Comparison of ENCODE assay signal across 11 cellular contexts in the genomic region with DNA sequence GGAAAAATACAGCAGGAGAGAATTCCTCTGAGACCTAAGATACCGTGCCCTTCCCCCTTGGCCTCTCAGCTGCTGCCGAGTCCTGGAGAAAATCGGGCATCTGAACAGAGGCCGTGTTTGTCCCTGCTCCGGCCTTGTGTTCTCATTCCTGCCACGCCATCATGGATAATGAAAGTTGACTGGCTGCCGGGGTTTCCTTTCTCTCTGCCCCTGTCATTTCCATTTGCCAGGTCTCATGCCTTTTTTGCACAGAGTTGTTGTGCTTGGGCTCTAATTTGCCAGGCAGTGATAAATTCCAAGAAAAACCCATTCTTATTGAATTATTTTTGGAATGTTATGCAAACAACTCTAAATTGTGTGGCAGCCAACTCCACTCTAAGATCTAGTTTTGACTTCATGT.
DNase-seq lines count a peak whose midpoint lies in the region; ATAC-seq, FAIRE-seq and TF ChIP-seq lines count a peak whose summit lies in the region.
"Had no signal": no experiment of that assay in that cellular context is flagged by ENCODE, and none has a peak within 500 bp of the region (broad histone marks: within the 10 kb centered on the region; RNA-seq: fewer than 3 reads in every experiment).

No MANE protein-coding gene starts in this region.

- H3K4me3 ChIP-seq in AG10803 (ENCODE audit: low read length) = no peak overlapping the region
- peak overlapping the region; percentile 38 for H3K4me3 ChIP-seq in adipocyte (ENCODE audit: low read length)
- no peak overlapping the region for H3K4me3 ChIP-seq in small intestine (ENCODE audit: low read depth in 1 of 2, low read length in 2 of 2)

- ATAC-seq in left ventricle myocardium superior (peak; percentile 46), HG03469 (IDR thresholded peaks at IDR 0.05; ENCODE audit: unreplicated experiment) (no peak), HG02938 (IDR thresholded peaks at IDR 0.05; ENCODE audit: unreplicated experiment) (no peak)
- ATAC-seq: naive thymus-derived CD4-positive, alpha-beta T cell had no signal

- 73 to 78% (median 75%) methylated on average over 7 of the region's 7 CpGs for WGBS in small intestine, 3 donors

- FAIRE-seq in small intestine (lab: Jason Lieb, UNC) = no peak

- H3K27me3 ChIP-seq in adipocyte (replicated peaks; ENCODE audit: control insufficient read depth, insufficient read depth, low read length) (no peaks in the 10 kb centered on the region), small intestine (ENCODE audit: control insufficient read depth in 2 of 2, insufficient read depth in 2 of 2, low read length in 2 of 2) (no peaks in the 10 kb centered on the region)

- H3K27ac ChIP-seq in small intestine (ENCODE audit: low read depth in 1 of 2, low read length in 1 of 2) = no peak overlapping the region

- no peaks in the 10 kb centered on the region for H3K9me3 ChIP-seq in adipocyte (ENCODE audit: control insufficient read depth, low read length)
- no peaks in the 10 kb centered on the region for H3K9me3 ChIP-seq in small intestine (ENCODE audit: control insufficient read depth, low read depth)

- H3K36me3 ChIP-seq in adipocyte (ENCODE audit: control insufficient read depth, insufficient read depth, low read length, severe bottlenecking) = no peaks in the 10 kb centered on the region
- H3K36me3 ChIP-seq in small intestine (ENCODE audit: control insufficient read depth in 2 of 2, insufficient read depth in 2 of 2, low read length in 2 of 2) = no peaks in the 10 kb centered on the region

- H3K9ac ChIP-seq in adipocyte (ENCODE audit: low read length) = peak overlapping the region; percentile 53

- TF ChIP-seq CTCF in AG10803 (conservative IDR thresholded peaks at IDR 0.05; ENCODE audit: low read length) = no peak

- DNase-seq in AG10803 (ENCODE audit: low read depth) (peak; percentile 78), adipocyte (ENCODE audit: low read depth) (peak; percentile 84), left ventricle myocardium superior (peak; percentile 44), putamen (ENCODE audit: low spot score) (peak; percentile 69), NCI-H146 (lab: John Stamatoyannopoulos, UW) (no peak), small intestine (no peak)
- DNase-seq: activated CD4-positive, alpha-beta T cell treated with anti-CD3 and anti-CD28 coated beads, Interleukin-2, amount 10 ng/mL, durations not matched to agents 24 days and 14 days; GOT3; naive thymus-derived CD4-positive, alpha-beta T cell had no signal

- intact Hi-C loops in left ventricle myocardium superior (cut with micrococcal nuclease) = no loop called here

- H3K4me1 ChIP-seq in adipocyte (ENCODE audit: control insufficient read depth, insufficient read depth, low read length) = peaks cover 39% of the 10 kb centered on the region
- peaks cover 0 to 4% of the 10 kb centered on the region in 2 donors for H3K4me1 ChIP-seq in small intestine (ENCODE audit: control insufficient read depth in 2 of 2, insufficient read depth in 1 of 2, low read depth in 1 of 2, low read length in 1 of 2)

Comparison
In these comparisons a context has a peak if more than half of its experiments do, and no peak if none do; other contexts are left out.
1. DNase-seq: peak in AG10803 (single experiment), adipocyte (single experiment), left ventricle myocardium superior (single experiment) and putamen (single experiment); none in NCI-H146 (single experiment) and small intestine (single experiment).